Comparison of ENCODE assay signal across 28 cellular contexts in genomic region chr5:109653840-109654239, GRCh38.
"Had no signal": no experiment of that assay in that cellular context is flagged by ENCODE, and none has a peak within 500 bp of the region (broad histone marks: within the 10 kb centered on the region; RNA-seq: fewer than 3 reads in every experiment).

No MANE protein-coding gene starts in this region.

- H3K27me3 ChIP-seq: adrenal gland, cardiac muscle cell, MG63 had no signal

- H3K4me3 ChIP-seq: adrenal gland, cardiac muscle cell, MG63, PC-9 had no signal

- H3K4me2 ChIP-seq: PC-9 had no signal

- ATAC-seq: Right ventricle myocardium inferior had no signal

- H2AFZ ChIP-seq: PC-9 had no signal

- H3K9me3 ChIP-seq: adrenal gland, MG63 had no signal

- H3K27ac ChIP-seq: cardiac muscle cell, PC-9, RWPE1, WERI-Rb-1 had no signal

- H3K36me3 ChIP-seq: adrenal gland, cardiac muscle cell, MG63, WERI-Rb-1 had no signal

- DNase-seq: activated CD4-positive, alpha-beta T cell treated with anti-CD3 and anti-CD28 coated beads for 1 hour; activated CD4-positive, alpha-beta T cell treated with anti-CD3 and anti-CD28 coated beads, Interleukin-2, amount 10 ng/mL, durations not matched to agents 24 days and 14 days; activated CD4-positive, alpha-beta T cell treated with anti-CD3 and anti-CD28 coated beads, Interleukin-2, amount 50 U/mL, for 4 hours; activated CD4-positive, CD25-positive, alpha-beta regulatory T cell; activated effector memory CD4-positive, alpha-beta T cell treated with anti-CD3 and anti-CD28 coated beads, Interleukin-2, amount 50 U/mL, for 16 hours; activated naive CD4-positive, alpha-beta T cell; activated T-cell treated with anti-CD3 and anti-CD28 coated beads, Interleukin-2, amount 50 U/mL, for 1 hour; Kasumi-1; KG1; MG63; NCI-H1048; NCI-H1105 treated with DMSO at 0.1 percent for 48 hours; NCI-H1436; NCI-H1694 treated with DMSO at 0.1 percent for 48 hours; NCI-H2029; NCI-H345; NCI-H524 treated with DMSO at 0.1 percent for 48 hours; PC-9; SIG-M5; SW 1271; T-helper 1 cell; T-helper 2 cell; T-helper 9 cell; WERI-Rb-1 had no signal
